Comparison of ENCODE assay signal across 8 cellular contexts in genomic region chr17:18158022-18158600, GRCh38. TPM values are rescaled to one million over a fixed set of nuclear protein-coding genes. Genes with fewer than 3 reads are reported as not detected.
DNase-seq lines count a peak whose midpoint lies in the region; ATAC-seq, FAIRE-seq and TF ChIP-seq lines count a peak whose summit lies in the region.

No MANE protein-coding gene starts in this region.

- in situ Hi-C loops in HepG2 (cut with HindIII; ENCODE audit: extremely low pct_ligation_motif_present, low pct_unique_long_range_greater_than_20kb), result no loop called here
- in situ Hi-C loops in KBM-7 (cut with MboI; ENCODE audit: low pct_unique_long_range_greater_than_20kb, low sequenced_read_pairs), result no loop called here

- H3K9ac ChIP-seq in liver (ENCODE audit: low read depth in 1 of 2, low read length in 2 of 2) (no peak overlapping the region), HepG2 (ENCODE audit: insufficient read depth, low read depth, low read length) (no peak overlapping the region), kidney (ENCODE audit: low read length in 2 of 2) (peak overlapping the region in 1 of 2 donors; percentile 34)

- H3K4me3 ChIP-seq in liver (ENCODE audit: low read depth in 1 of 3, low read length in 3 of 3) (peak overlapping the region in 2 of 3 donors; percentile 23 to 39), HepG2 (replicated peaks in 1 of 3; ENCODE audit: insufficient read depth in 1 of 3, low read depth in 2 of 3, low read length in 3 of 3) (no peak overlapping the region), kidney (ENCODE audit: low read length in 2 of 2) (peak overlapping the region; percentile 44 to 61)

- H3K4me2 ChIP-seq in HepG2 (ENCODE audit: low read depth, low read length), result no peak overlapping the region

- H3K4me1 ChIP-seq in liver (ENCODE audit: control insufficient read depth in 4 of 4, insufficient read depth in 4 of 4, low read length in 3 of 4), result peaks cover 2 to 8% (median 3%) of the 10 kb centered on the region in 4 donors
- peaks cover 25% of the 10 kb centered on the region for H3K4me1 ChIP-seq in HepG2 (ENCODE audit: insufficient read depth, low read length)
- peaks cover 0 to 8% of the 10 kb centered on the region in 2 donors for H3K4me1 ChIP-seq in kidney (ENCODE audit: control insufficient read depth in 1 of 2, insufficient read depth in 1 of 2, low read depth in 1 of 2, low read length in 2 of 2)

- no peak overlapping the region for H2AFZ ChIP-seq in HepG2 (ENCODE audit: low read length)

- DNase-seq in HepG2 (ENCODE audit: low spot score), result no peak
- DNase-seq in KBM-7, result peak; percentile 28
- DNase-seq in central memory CD4-positive, alpha-beta T cell, result peak; percentile 90
- peak; percentile 99 for DNase-seq in kidney
- DNase-seq in stimulated activated CD4-positive, alpha-beta T cell treated with anti-CD3 and anti-CD28 coated beads, Interleukin-1b, Interleukin-23, amount 100 ng/mL, for 1 hour (ENCODE audit: low read depth in 2 of 2), result peak; percentile 84 to 88
- no peak for DNase-seq in HK-2 (ENCODE audit: unreplicated experiment)

- intact Hi-C loops in HepG2 (cut with micrococcal nuclease; ENCODE audit: unreplicated experiment), result no loop called here
- intact Hi-C loops in kidney (cut with DNase I), result no loop called here

- H3K27me3 ChIP-seq in liver (ENCODE audit: control insufficient read depth in 4 of 4, insufficient read depth in 4 of 4, low read length in 3 of 4), result no peaks in the 10 kb centered on the region
- H3K27me3 ChIP-seq in HepG2 (ENCODE audit: control insufficient read depth in 1 of 2, insufficient read depth in 2 of 2, low read length in 2 of 2), result peaks cover 2 to 6% of the 10 kb centered on the region in 2 experiments; a peak in 2 of 5 replicates

- FAIRE-seq in HepG2 (lab: Jason Lieb, UNC), result no peak
- FAIRE-seq in kidney (lab: Jason Lieb, UNC), result no peak

- TF ChIP-seq EP300 in HepG2 (IDR thresholded peaks at IDR 0.05; ENCODE audit: low read depth in 2 of 2, low read length in 2 of 2) (no peak), HepG2 (CRISPR knock-in tag; IDR thresholded peaks at IDR 0.05; ENCODE audit: borderline replicate concordance) (no peak)

- H3K9me3 ChIP-seq in liver (ENCODE audit: control insufficient read depth in 4 of 4, low read length in 3 of 4) (no peaks in the 10 kb centered on the region), HepG2 (ENCODE audit: low read length) (no peaks in the 10 kb centered on the region), kidney (ENCODE audit: control insufficient read depth in 1 of 2, low read length in 2 of 2) (no peaks in the 10 kb centered on the region)

- H4K20me1 ChIP-seq in HepG2 (ENCODE audit: insufficient read depth, low read length), result no peaks in the 10 kb centered on the region

- no TSS peak for BruUV-seq in HepG2 (replicated peaks; lab: Mats Ljungman, UMichigan)

- TF ChIP-seq CTCF in liver (IDR thresholded peaks at IDR 0.05; ENCODE audit: low read depth, low read length, missing input control), result no peak
- no peak for TF ChIP-seq CTCF in HepG2 (CRISPR knock-in tag; IDR thresholded peaks at IDR 0.05)
- TF ChIP-seq CTCF in kidney (IDR thresholded peaks at IDR 0.05; ENCODE audit: borderline replicate concordance, extremely low read depth, insufficient read depth), result no peak

- no peak for TF ChIP-seq POLR2A in HepG2 (IDR thresholded peaks at IDR 0.05; ENCODE audit: insufficient read depth in 1 of 2, low read depth in 2 of 2, low read length in 2 of 2)

- WGBS in liver, result 29% methylated on average over 26 of the region's 26 CpGs
- 52% methylated on average over 24 of the region's 26 CpGs for WGBS in HepG2 (ENCODE audit: low lambda C conversion rate)

- CTCF ChIA-PET in HepG2 (lab: Yijun Ruan, JAX; ENCODE audit: low intra/inter-chr PET ratio, low total read pairs), result no interaction called here

- POLR2A ChIA-PET in HepG2 (lab: Yijun Ruan, JAX), result no interaction called here

- no peak for ATAC-seq in HepG2
- ATAC-seq in activated CD4-positive, CD25-positive, alpha-beta regulatory T cell treated with anti-CD3 and anti-CD28 coated beads, Interleukin-2, amount 50 U/mL, for 24 hours, result peak; percentile 73 to 76

- H3K27ac ChIP-seq in liver (ENCODE audit: low read depth in 1 of 2, low read length in 2 of 2) (no peak overlapping the region), HepG2 (ENCODE audit: extremely low read length, insufficient read depth, low read length) (no peak overlapping the region), kidney (ENCODE audit: low read depth in 2 of 2, low read length in 2 of 2) (no peak overlapping the region)

- no peaks in the 10 kb centered on the region for H3K79me2 ChIP-seq in HepG2 (ENCODE audit: insufficient read depth, low read length)

- H3K36me3 ChIP-seq in liver (ENCODE audit: control insufficient read depth in 4 of 4, insufficient read depth in 3 of 4, low read depth in 1 of 4, low read length in 3 of 4), result no peaks in the 10 kb centered on the region
- H3K36me3 ChIP-seq in HepG2 (replicated peaks in 1 of 2; ENCODE audit: control insufficient read depth in 1 of 2, insufficient read depth in 2 of 2, low read length in 2 of 2), result no peaks in the 10 kb centered on the region
- no peaks in the 10 kb centered on the region for H3K36me3 ChIP-seq in kidney (ENCODE audit: control insufficient read depth in 1 of 2, insufficient read depth in 2 of 2, low read length in 2 of 2)

- no peak for TF ChIP-seq RAD21 in liver (IDR thresholded peaks at IDR 0.05)
- no peak for TF ChIP-seq RAD21 in HepG2 (CRISPR knock-in tag; IDR thresholded peaks at IDR 0.05)

TF ChIP-seq in liver, 16 proteins besides CTCF, POLR2A, EP300 and RAD21 (continues in another document):
- peak; percentile 77 to 88 for TF ChIP-seq EGR1 (IDR thresholded peaks at IDR 0.05; ENCODE audit: low read depth in 2 of 2)

TF ChIP-seq in HepG2, 621 proteins besides CTCF, POLR2A, EP300 and RAD21 (continues in another document):
- TF ChIP-seq CREBL2 (CRISPR knock-in tag; IDR thresholded peaks at IDR 0.05; ENCODE audit: borderline replicate concordance), result no peak
- TF ChIP-seq SALL1 (CRISPR knock-in tag; IDR thresholded peaks at IDR 0.05), result no peak
- TF ChIP-seq MTF2 (CRISPR knock-in tag; IDR thresholded peaks at IDR 0.05; ENCODE audit: borderline replicate concordance), result no peak

RNA-seq across cellular contexts. Expression of gene ALKBH5, which starts 25.5 kb away (rescaled TPM):
- total RNA-seq in liver (10 to 100 TPM; 62.1 to 67.8 TPM), HepG2 (2016; rRNA removed; fragmentation: Illumina TruSeq; extraction: Trizol) (68.9 and 77.9 TPM in 2 replicates), kidney (94.4 TPM)
- polyA plus RNA-seq in liver (10 to 100 TPM; 30.5 to 30.6 TPM), HepG2 (2011; rRNA removed) (76.9 and 81.4 TPM in 2 replicates), kidney (ENCODE audit: insufficient read depth, low read depth, low replicate concordance) (67.1 TPM)
- 33.0 and 40.4 TPM in 2 replicates for total RNA-seq in HepG2 (2016; cell fraction: cytosol; rRNA removed; fragmentation: Illumina TruSeq; extraction: Trizol; ENCODE audit: low read depth)
- total RNA-seq in HepG2 (2016; cell fraction: insoluble cytoplasmic fraction; rRNA removed; fragmentation: Illumina TruSeq; extraction: Trizol), result 67.3 and 68.1 TPM in 2 replicates
- 116 and 133 TPM in 2 replicates for total RNA-seq in HepG2 (2016; cell fraction: membrane; rRNA removed; fragmentation: Illumina TruSeq; extraction: Trizol)
- 33.2 and 35.5 TPM in 2 replicates for total RNA-seq in HepG2 (2016; cell fraction: nucleus; rRNA removed; fragmentation: Illumina TruSeq; extraction: Trizol)
- 86.0 TPM in 2 replicates for polyA plus RNA-seq in HepG2 (2011; cell fraction: cytosol; rRNA removed)
- polyA plus RNA-seq in HepG2 (2011; cell fraction: nucleus; rRNA removed), result 33.7 and 38.7 TPM in 2 replicates
- polyA plus RNA-seq in HepG2 (2012), result 40.0 and 40.1 TPM in 2 replicates
- 28.2 and 39.0 TPM in 2 replicates for polyA plus RNA-seq in HepG2 (2016; cell fraction: cytosol; fragmentation: Illumina TruSeq; extraction: Trizol; ENCODE audit: low read depth)
- polyA plus RNA-seq in HepG2 (2016; cell fraction: insoluble cytoplasmic fraction; fragmentation: Illumina TruSeq; extraction: Trizol; ENCODE audit: low read depth), result 72.9 and 78.4 TPM in 2 replicates
- 87.0 and 103 TPM in 2 replicates for polyA plus RNA-seq in HepG2 (2016; cell fraction: membrane; fragmentation: Illumina TruSeq; extraction: Trizol; ENCODE audit: low read depth)
- polyA plus RNA-seq in HepG2 (2016; cell fraction: nucleus; fragmentation: Illumina TruSeq; extraction: Trizol; ENCODE audit: insufficient read depth, low read depth), result 49.9 and 55.5 TPM in 2 replicates
- polyA minus RNA-seq in HepG2 (2011; rRNA and poly(A)+ RNA removed; ENCODE audit: low replicate concordance), result 171 and 230 TPM in 2 replicates
- 93.0 and 100 TPM in 2 replicates for polyA minus RNA-seq in HepG2 (2011; cell fraction: cytosol; rRNA and poly(A)+ RNA removed)
- polyA minus RNA-seq in HepG2 (2011; cell fraction: nucleus; rRNA and poly(A)+ RNA removed), result 24.7 and 35.2 TPM in 2 replicates

RNA-seq across cellular contexts. Expression of gene MYO15A, which starts 49.6 kb away (rescaled TPM):
- total RNA-seq in liver (1 to 10 TPM in 1 of 2 donors, under 1 TPM in 1; 0.84 to 2.9 TPM), HepG2 (2016; rRNA removed; fragmentation: Illumina TruSeq; extraction: Trizol) (0.07 and 0.18 TPM in 2 replicates), kidney (1.3 TPM)
- polyA plus RNA-seq in liver (1 to 10 TPM in 1 of 2 donors, under 1 TPM in 1; 0.15 to 1.1 TPM), HepG2 (2011; rRNA removed) (0.20 and 0.35 TPM in 2 replicates), kidney (ENCODE audit: insufficient read depth, low read depth, low replicate concordance) (0.80 TPM)
- not detected in 2 replicates for total RNA-seq in HepG2 (2016; cell fraction: cytosol; rRNA removed; fragmentation: Illumina TruSeq; extraction: Trizol; ENCODE audit: low read depth)
- 0.11 TPM in 1 of 2 replicates, not detected in the other for total RNA-seq in HepG2 (2016; cell fraction: insoluble cytoplasmic fraction; rRNA removed; fragmentation: Illumina TruSeq; extraction: Trizol)
- not detected in 2 replicates for total RNA-seq in HepG2 (2016; cell fraction: membrane; rRNA removed; fragmentation: Illumina TruSeq; extraction: Trizol)
- not detected in 2 replicates for total RNA-seq in HepG2 (2016; cell fraction: nucleus; rRNA removed; fragmentation: Illumina TruSeq; extraction: Trizol)
- 0.01 and 0.04 TPM in 2 replicates for polyA plus RNA-seq in HepG2 (2011; cell fraction: cytosol; rRNA removed)
- 2.3 and 2.8 TPM in 2 replicates for polyA plus RNA-seq in HepG2 (2011; cell fraction: nucleus; rRNA removed)
- polyA plus RNA-seq in HepG2 (2012), result 0.23 and 0.32 TPM in 2 replicates
- polyA plus RNA-seq in HepG2 (2016; cell fraction: cytosol; fragmentation: Illumina TruSeq; extraction: Trizol; ENCODE audit: low read depth), result not detected in 2 replicates
- not detected in 2 replicates for polyA plus RNA-seq in HepG2 (2016; cell fraction: insoluble cytoplasmic fraction; fragmentation: Illumina TruSeq; extraction: Trizol; ENCODE audit: low read depth)
- polyA plus RNA-seq in HepG2 (2016; cell fraction: membrane; fragmentation: Illumina TruSeq; extraction: Trizol; ENCODE audit: low read depth), result not detected in 2 replicates
- 0.56 and 0.60 TPM in 2 replicates for polyA plus RNA-seq in HepG2 (2016; cell fraction: nucleus; fragmentation: Illumina TruSeq; extraction: Trizol; ENCODE audit: insufficient read depth, low read depth)
- 0.02 and 0.28 TPM in 2 replicates for polyA minus RNA-seq in HepG2 (2011; rRNA and poly(A)+ RNA removed; ENCODE audit: low replicate concordance)
- not detected in 2 replicates for polyA minus RNA-seq in HepG2 (2011; cell fraction: cytosol; rRNA and poly(A)+ RNA removed)
- 0.52 and 0.75 TPM in 2 replicates for polyA minus RNA-seq in HepG2 (2011; cell fraction: nucleus; rRNA and poly(A)+ RNA removed)

Comparison
In these comparisons a context has a peak if more than half of its experiments do, and no peak if none do; other contexts are left out.
1. H3K4me3 ChIP-seq: peak in liver (2 of 3) and kidney (2 of 2); none in HepG2 (0 of 3).
2. DNase-seq: peak in KBM-7 (single experiment), central memory CD4-positive, alpha-beta T cell (single experiment), kidney (single experiment) and stimulated activated CD4-positive, alpha-beta T cell treated with anti-CD3 and anti-CD28 coated beads, Interleukin-1b, Interleukin-23, amount 100 ng/mL, for 1 hour (2 of 2); none in HepG2 (single experiment) and HK-2 (single experiment).